Comparison of ENCODE assay signal across 27 cellular contexts in the genomic region with DNA sequence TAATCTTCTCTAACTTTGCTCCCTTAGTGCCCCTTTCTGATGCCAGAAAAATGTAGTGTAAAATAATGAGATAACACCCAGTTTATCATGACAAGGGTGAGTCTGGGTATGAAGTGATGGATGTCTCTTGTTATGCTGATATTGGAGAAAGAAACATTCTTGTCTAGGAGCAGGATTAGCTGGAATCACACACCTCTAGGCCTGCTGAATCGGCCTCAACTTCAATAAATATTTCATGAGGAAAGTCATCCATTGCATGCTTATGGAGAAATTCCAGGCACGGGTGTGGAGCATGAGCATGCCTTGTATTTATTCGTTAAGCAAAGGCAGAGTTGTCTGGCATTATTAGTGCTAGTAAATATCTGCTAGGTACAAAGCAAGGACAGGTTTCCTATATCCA.
"Had no signal": no experiment of that assay in that cellular context is flagged by ENCODE, and none has a peak within 500 bp of the region (broad histone marks: within the 10 kb centered on the region; RNA-seq: fewer than 3 reads in every experiment).

No MANE protein-coding gene starts in this region.

- H3K27ac ChIP-seq: stomach, suprapubic skin, testis, thoracic aorta, thyroid gland, tibial artery, tibial nerve, transverse colon, upper lobe of left lung, upper lobe of right lung, uterus, vagina had no signal

- H3K4me3 ChIP-seq: stomach, suprapubic skin, testis, thoracic aorta, thyroid gland, tibial artery, tibial nerve, transverse colon, upper lobe of left lung, upper lobe of right lung, uterus, vagina had no signal

- H3K4me1 Mint-ChIP-seq: stimulated activated effector memory CD8-positive, alpha-beta T cell treated with anti-CD3 and anti-CD28 coated beads, Interleukin-12 subunit alpha, Interleukin-12 subunit beta, amount 100 ng/mL, for 72 hours; stimulated activated memory B cell treated with anti-CD40 and anti-IgM and Interleukin-4, amounts not matched to agents 10 μg/mL and 1 μg/mL and 100 μg/mL, for 72 hours; stimulated activated naive B cell treated with anti-CD40 and anti-IgM and Interleukin-4, amounts not matched to agents 10 μg/mL and 1 μg/mL and 100 μg/mL, for 72 hours; stimulated activated naive CD8-positive, alpha-beta T cell treated with anti-CD3 and anti-CD28 coated beads, Interleukin-15, amount 100 ng/mL, for 72 hours had no signal

- ATAC-seq: stimulated activated effector memory CD8-positive, alpha-beta T cell treated with anti-CD3 and anti-CD28 coated beads, Interleukin-12 subunit alpha, Interleukin-12 subunit beta, amount 100 ng/mL, for 72 hours; stimulated activated memory B cell treated with anti-CD40 and anti-IgM and Interleukin-4, amounts not matched to agents 10 μg/mL and 1 μg/mL and 100 μg/mL, for 72 hours; stimulated activated naive B cell treated with anti-CD40 and anti-IgM and Interleukin-4, amounts not matched to agents 10 μg/mL and 1 μg/mL and 100 μg/mL, for 72 hours; stimulated activated naive CD8-positive, alpha-beta T cell treated with anti-CD3 and anti-CD28 coated beads, Interleukin-15, amount 100 ng/mL, for 72 hours; stimulated activated naive CD8-positive, alpha-beta T cell treated with anti-CD3 and anti-CD28 coated beads, Interleukin-15, Interleukin-2, amounts not matched to agents 100 U/mL and 50 U/mL, for 24 hours; upper lobe of right lung had no signal

- H3K4me1 ChIP-seq: stomach, suprapubic skin, testis, thyroid gland, tibial artery, tibial nerve, transverse colon, upper lobe of left lung, upper lobe of right lung, uterus, vagina had no signal

- H3K27ac Mint-ChIP-seq: stimulated activated effector memory CD8-positive, alpha-beta T cell treated with anti-CD3 and anti-CD28 coated beads, Interleukin-12 subunit alpha, Interleukin-12 subunit beta, amount 100 ng/mL, for 72 hours; stimulated activated memory B cell treated with anti-CD40 and anti-IgM and Interleukin-4, amounts not matched to agents 10 μg/mL and 1 μg/mL and 100 μg/mL, for 72 hours; stimulated activated naive B cell treated with anti-CD40 and anti-IgM and Interleukin-4, amounts not matched to agents 10 μg/mL and 1 μg/mL and 100 μg/mL, for 72 hours; stimulated activated naive CD8-positive, alpha-beta T cell treated with anti-CD3 and anti-CD28 coated beads, Interleukin-15, amount 100 ng/mL, for 72 hours; stimulated activated naive CD8-positive, alpha-beta T cell treated with anti-CD3 and anti-CD28 coated beads, Interleukin-15, Interleukin-2, amounts not matched to agents 100 ng/mL and 50 ng/mL, for 24 hours had no signal

- H3K36me3 Mint-ChIP-seq: stimulated activated effector memory CD8-positive, alpha-beta T cell treated with anti-CD3 and anti-CD28 coated beads, Interleukin-12 subunit alpha, Interleukin-12 subunit beta, amount 100 ng/mL, for 72 hours; stimulated activated memory B cell treated with anti-CD40 and anti-IgM and Interleukin-4, amounts not matched to agents 10 μg/mL and 1 μg/mL and 100 μg/mL, for 72 hours; stimulated activated naive B cell treated with anti-CD40 and anti-IgM and Interleukin-4, amounts not matched to agents 10 μg/mL and 1 μg/mL and 100 μg/mL, for 72 hours had no signal

- DNase-seq: stimulated activated CD4-positive, alpha-beta T cell treated with anti-CD3 and anti-CD28 coated beads, Interleukin-2, amount 100 ng/mL, for 24 hours; stimulated activated CD4-positive, alpha-beta T cell treated with anti-CD3 and anti-CD28 coated beads, Interleukin-2, amount 100 ng/mL, for 48 hours; stimulated activated CD4-positive, alpha-beta T cell treated with anti-CD3 and anti-CD28 coated beads, Interleukin-4, amount 100 ng/mL, for 1 hour; stimulated activated CD4-positive, alpha-beta T cell treated with anti-CD3 and anti-CD28 coated beads, Interleukin-4, amount 100 ng/mL, for 24 hours; stimulated activated CD4-positive, alpha-beta T cell treated with anti-CD3 and anti-CD28 coated beads, Interleukin-4, amount 100 ng/mL, for 4 hours; stimulated activated CD8-positive, alpha-beta memory T cell treated with anti-CD3 and anti-CD28 coated beads, Interleukin-4, amount 100 ng/mL, for 48 hours; stimulated activated naive B cell treated with anti-CD40 and anti-IgM and Interleukin-4, amounts not matched to agents 10 μg/mL and 1 μg/mL and 100 μg/mL, for 72 hours; stimulated activated naive CD4-positive, alpha-beta T cell; stimulated activated naive CD4-positive, alpha-beta T cell treated with Interleukin-2 at 50 U/mL for 16 hours; stimulated activated naive CD8-positive, alpha-beta T cell treated with anti-CD3 and anti-CD28 coated beads, Interleukin-15, amount 100 ng/mL, for 72 hours; stimulated activated naive CD8-positive, alpha-beta T cell treated with anti-CD3 and anti-CD28 coated beads, Interleukin-15, Interleukin-2, amounts not matched to agents 100 U/mL and 50 U/mL, for 24 hours; stomach; substantia nigra; testis; thyroid gland; tibial artery; transverse colon; upper lobe of left lung; upper lobe of right lung; uterus had no signal

- H3K27me3 ChIP-seq: stomach, suprapubic skin, testis, thyroid gland, tibial artery, tibial nerve, transverse colon, upper lobe of left lung, upper lobe of right lung, uterus, vagina had no signal

- H3K36me3 ChIP-seq: stomach, suprapubic skin, thoracic aorta, thyroid gland, tibial artery, tibial nerve, transverse colon, upper lobe of left lung, upper lobe of right lung, uterus, vagina had no signal

- H3K27me3 Mint-ChIP-seq: stimulated activated memory B cell treated with anti-CD40 and anti-IgM and Interleukin-4, amounts not matched to agents 10 μg/mL and 1 μg/mL and 100 μg/mL, for 72 hours; stimulated activated naive B cell treated with anti-CD40 and anti-IgM and Interleukin-4, amounts not matched to agents 10 μg/mL and 1 μg/mL and 100 μg/mL, for 72 hours; stimulated activated naive CD8-positive, alpha-beta T cell treated with anti-CD3 and anti-CD28 coated beads, Interleukin-15, amount 100 ng/mL, for 72 hours; stimulated activated naive CD8-positive, alpha-beta T cell treated with anti-CD3 and anti-CD28 coated beads, Interleukin-15, Interleukin-2, amounts not matched to agents 100 ng/mL and 50 ng/mL, for 24 hours had no signal

- H3K4me3 Mint-ChIP-seq: stimulated activated effector memory CD8-positive, alpha-beta T cell treated with anti-CD3 and anti-CD28 coated beads, Interleukin-12 subunit alpha, Interleukin-12 subunit beta, amount 100 ng/mL, for 72 hours; stimulated activated memory B cell treated with anti-CD40 and anti-IgM and Interleukin-4, amounts not matched to agents 10 μg/mL and 1 μg/mL and 100 μg/mL, for 72 hours; stimulated activated naive B cell treated with anti-CD40 and anti-IgM and Interleukin-4, amounts not matched to agents 10 μg/mL and 1 μg/mL and 100 μg/mL, for 72 hours; stimulated activated naive CD8-positive, alpha-beta T cell treated with anti-CD3 and anti-CD28 coated beads, Interleukin-15, amount 100 ng/mL, for 72 hours; stimulated activated naive CD8-positive, alpha-beta T cell treated with anti-CD3 and anti-CD28 coated beads, Interleukin-15, Interleukin-2, amounts not matched to agents 100 ng/mL and 50 ng/mL, for 24 hours had no signal

- H3K9me3 ChIP-seq: suprapubic skin, testis, thoracic aorta, thyroid gland, tibial artery, tibial nerve, transverse colon, upper lobe of left lung, upper lobe of right lung, uterus, vagina had no signal
